33 cellular contexts compared by ENCODE assay signal in the genomic region with DNA sequence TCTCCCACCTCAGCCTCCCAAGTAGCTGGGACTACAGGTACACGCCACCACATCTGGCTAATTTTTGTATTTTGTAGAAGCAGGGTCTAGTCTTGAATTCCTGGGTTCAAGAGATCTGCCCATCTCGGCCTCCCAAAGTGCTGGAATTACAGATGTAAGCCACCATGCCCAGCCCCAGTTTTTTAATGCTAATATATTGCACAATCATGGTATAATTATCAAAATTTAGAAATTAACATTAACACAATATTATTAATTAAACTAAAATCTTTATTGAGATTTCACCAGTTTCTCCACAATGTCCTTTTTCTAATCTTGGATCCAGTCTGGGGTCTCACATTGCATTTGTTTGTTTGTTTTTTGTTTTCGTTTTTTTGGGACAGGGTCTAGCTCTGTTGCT. TPM values are rescaled to one million over a fixed set of nuclear protein-coding genes. Genes with fewer than 3 reads are reported as not detected.
"Had no signal": no experiment of that assay in that cellular context is flagged by ENCODE, and none has a peak within 500 bp of the region (broad histone marks: within the 10 kb centered on the region; RNA-seq: fewer than 3 reads in every experiment).

No MANE protein-coding gene starts in this region.

- ATAC-seq: naive thymus-derived CD4-positive, alpha-beta T cell; natural killer cell; psoas muscle; right cardiac atrium; sciatic nerve; stimulated activated memory B cell treated with anti-CD40 and anti-IgM and Interleukin-4, amounts not matched to agents 10 μg/mL and 1 μg/mL and 100 μg/mL, for 72 hours; stimulated activated naive CD8-positive, alpha-beta T cell treated with anti-CD3 and anti-CD28 coated beads, Interleukin-15, amount 100 ng/mL, for 72 hours; stimulated activated naive CD8-positive, alpha-beta T cell treated with anti-CD3 and anti-CD28 coated beads, Interleukin-15, Interleukin-2, amounts not matched to agents 100 U/mL and 50 U/mL, for 24 hours had no signal

- H3K4me2 ChIP-seq: neural progenitor cell, smooth muscle cell had no signal

- H3K9me3 ChIP-seq: ovary, psoas muscle, spleen, suprapubic skin, testis, tibial artery, transverse colon, upper lobe of left lung, vagina had no signal

- H3K27ac ChIP-seq: neural progenitor cell, ovary, psoas muscle, skin epidermis, spleen, suprapubic skin, testis, tibial artery, transverse colon, upper lobe of left lung, vagina had no signal

- H3K4me3 ChIP-seq: neural progenitor cell, ovary, psoas muscle, skin epidermis, smooth muscle cell, spleen, suprapubic skin, testis, tibial artery, transverse colon, upper lobe of left lung, vagina had no signal

- H3K9ac ChIP-seq: neural progenitor cell, parathyroid adenoma had no signal

- DNase-seq: naive thymus-derived CD4-positive, alpha-beta T cell; natural killer cell; occipital lobe; ovary; posterior cingulate gyrus; psoas muscle; right cardiac atrium; spleen; stimulated activated CD4-positive, alpha-beta T cell treated with anti-CD3 and anti-CD28 coated beads, Interleukin-12 subunit alpha, Interleukin-12 subunit beta, amount 100 ng/mL, for 4 hours; stimulated activated CD4-positive, alpha-beta T cell treated with anti-CD3 and anti-CD28 coated beads, Interleukin-1b, Interleukin-23, amount 100 ng/mL, for 48 hours; stimulated activated CD4-positive, alpha-beta T cell treated with anti-CD3 and anti-CD28 coated beads, Interleukin-4, amount 100 ng/mL, for 1 hour; stimulated activated CD4-positive, alpha-beta T cell treated with anti-CD3 and anti-CD28 coated beads, Interleukin-4, amount 100 ng/mL, for 4 hours; stimulated activated CD8-positive, alpha-beta memory T cell treated with anti-CD3 and anti-CD28 coated beads, Interleukin-4, amount 100 ng/mL, for 48 hours; stimulated activated naive CD4-positive, alpha-beta T cell; stimulated activated naive CD8-positive, alpha-beta T cell treated with anti-CD3 and anti-CD28 coated beads, Interleukin-15, amount 100 ng/mL, for 72 hours; stimulated activated naive CD8-positive, alpha-beta T cell treated with anti-CD3 and anti-CD28 coated beads, Interleukin-15, Interleukin-2, amounts not matched to agents 100 U/mL and 50 U/mL, for 24 hours; substantia nigra; testis; tibial artery; transverse colon; upper lobe of left lung had no signal

- H3K36me3 ChIP-seq: neural progenitor cell, ovary, spleen, suprapubic skin, tibial artery, transverse colon, upper lobe of left lung, vagina had no signal

- H3K79me2 ChIP-seq: parathyroid adenoma had no signal

- H3K4me1 ChIP-seq: neural progenitor cell, psoas muscle, suprapubic skin, testis, tibial artery, transverse colon, upper lobe of left lung had no signal

- H3K27me3 ChIP-seq: neural progenitor cell, ovary, spleen, suprapubic skin, testis, transverse colon, upper lobe of left lung, vagina had no signal

- FAIRE-seq: urothelium cell line had no signal

- H2AFZ ChIP-seq: neural progenitor cell, parathyroid adenoma had no signal

RNA-seq across cellular contexts. Expression of gene SHISAL2A, which starts 52.7 kb away (rescaled TPM):
- total RNA-seq: occipital lobe, osteoblast, renal cortical epithelial cell, right cardiac atrium, suprapubic skin had no signal
- polyA plus RNA-seq: neural cell, ovary, right cardiac atrium had no signal
